Comparison of ENCODE assay signal across 10 cellular contexts in genomic region chr11:3989251-3989650, GRCh38.
A peak's percentile ranks its signal among the peaks of the same experiment; 100 is the strongest.
DNase-seq lines count a peak whose midpoint lies in the region; ATAC-seq, FAIRE-seq and TF ChIP-seq lines count a peak whose summit lies in the region.
"Had no signal": no experiment of that assay in that cellular context is flagged by ENCODE, and none has a peak within 500 bp of the region (broad histone marks: within the 10 kb centered on the region; RNA-seq: fewer than 3 reads in every experiment).

No MANE protein-coding gene starts in this region.

- TF ChIP-seq EP300 in K562 (IDR thresholded peaks at IDR 0.05; ENCODE audit: low read length) = no peak

- H3K27ac ChIP-seq in K562 (ENCODE audit: extremely low read depth, low read depth, low read length) = no peak overlapping the region
- H3K27ac ChIP-seq in lower lobe of right lung = no peak overlapping the region
- peak overlapping the region; percentile 44 for H3K27ac ChIP-seq in uterus

- H3K36me3 ChIP-seq in K562 (ENCODE audit: control insufficient read depth, insufficient read depth, low read length) = peaks cover 3% of the 10 kb centered on the region; the same call in 2 of the 3 replicates
- H3K36me3 ChIP-seq in lower lobe of right lung = no peaks in the 10 kb centered on the region
- H3K36me3 ChIP-seq in uterus = no peaks in the 10 kb centered on the region

- peaks cover 14% of the 10 kb centered on the region; the same call in 2 of the 3 replicates for H3K79me2 ChIP-seq in K562 (ENCODE audit: control insufficient read depth, insufficient read depth, low read length)

- in situ Hi-C loops in K562 (cut with MboI) = no loop called here

- intact Hi-C loops in K562 (cut with micrococcal nuclease) (loop anchor here (5.0 kb wide), 1 partner anchor 83 kb away; no protein-coding TSS in a partner anchor), lower lobe of right lung (cut with DNase I) (no loop called here), uterus (cut with DNase I; ENCODE audit: low total_unique reads) (no loop called here)

- H4K20me1 ChIP-seq in K562 (replicated peaks; ENCODE audit: control insufficient read depth, insufficient read depth, low read length) = no peaks in the 10 kb centered on the region; the same call in 1 of the 2 replicates

- no peaks in the 10 kb centered on the region for H3K9me1 ChIP-seq in K562 (ENCODE audit: control insufficient read depth, insufficient read depth, low read length)

- no peaks in the 10 kb centered on the region for H3K27me3 Mint-ChIP-seq in activated naive CD4-positive, alpha-beta T cell treated with anti-CD3 and anti-CD28 coated beads, Interleukin-2, amount 50 U/mL, for 24 hours
- H3K27me3 Mint-ChIP-seq: activated CD4-positive, alpha-beta memory T cell treated with anti-CD3 and anti-CD28 coated beads for 36 hours had no signal

- H3K27me3 ChIP-seq in K562 (ENCODE audit: control insufficient read depth in 2 of 2, insufficient read depth in 2 of 2, low read length in 2 of 2) = no peaks in the 10 kb centered on the region
- no peaks in the 10 kb centered on the region for H3K27me3 ChIP-seq in lower lobe of right lung (ENCODE audit: low read depth)
- no peaks in the 10 kb centered on the region for H3K27me3 ChIP-seq in uterus

- H3K4me1 ChIP-seq in K562 (replicated peaks in 1 of 2; ENCODE audit: control insufficient read depth in 2 of 2, insufficient read depth in 2 of 2, low read length in 2 of 2) = peaks cover 0 to 12% of the 10 kb centered on the region in 2 experiments; a peak in 3 of 5 replicates
- no peaks in the 10 kb centered on the region for H3K4me1 ChIP-seq in lower lobe of right lung
- H3K4me1 ChIP-seq in uterus = no peaks in the 10 kb centered on the region

- no TSS peak for BruUV-seq in K562 (replicated peaks; lab: Mats Ljungman, UMichigan)

- peak overlapping the region; percentile 76 for H3K27ac Mint-ChIP-seq in activated naive CD4-positive, alpha-beta T cell treated with anti-CD3 and anti-CD28 coated beads, Interleukin-2, amount 50 U/mL, for 24 hours

- H3K36me3 Mint-ChIP-seq in activated naive CD4-positive, alpha-beta T cell treated with anti-CD3 and anti-CD28 coated beads, Interleukin-2, amount 50 U/mL, for 24 hours = peaks cover 18% of the 10 kb centered on the region

- DNase-seq in activated naive CD4-positive, alpha-beta T cell treated with anti-CD3 and anti-CD28 coated beads, Interleukin-2, amount 50 U/mL, for 16 hours = no peak
- no peak for DNase-seq in K562 (ENCODE audit: extremely low read depth in 1 of 4, low spot score in 3 of 4)
- no peak for DNase-seq in lower lobe of right lung
- peak in 1 of 2 donors; percentile 29 for DNase-seq in uterus
- no peak for DNase-seq in NCI-H2081 (lab: John Stamatoyannopoulos, UW)
- DNase-seq in A172 (ENCODE audit: low spot score) = no peak
- DNase-seq: activated CD4-positive, alpha-beta memory T cell treated with anti-CD3 and anti-CD28 coated beads for 36 hours; right cardiac atrium had no signal

- H2AFZ ChIP-seq in K562 (ENCODE audit: low read depth, low read length) = no peak overlapping the region

- no peak overlapping the region for H3K9ac ChIP-seq in K562 (ENCODE audit: insufficient read depth in 1 of 2, low read depth in 2 of 2, low read length in 2 of 2)

- POLR2A ChIA-PET in K562 (lab: Yijun Ruan, JAX) = no interaction called here

- no peak for TF ChIP-seq RAD21 in K562 (CRISPR knock-in tag; conservative IDR thresholded peaks at IDR 0.05 in 1 of 2, IDR thresholded peaks at IDR 0.05 in 1 of 2)

- TF ChIP-seq CTCF in K562 (IDR thresholded peaks at IDR 0.05 in 2 of 3, conservative IDR thresholded peaks at IDR 0.05 in 1 of 3; ENCODE audit: insufficient read depth in 2 of 3, low read depth in 1 of 3, low read length in 3 of 3) = no peak
- TF ChIP-seq CTCF in lower lobe of right lung (IDR thresholded peaks at IDR 0.05) = no peak
- no peak for TF ChIP-seq CTCF in uterus (IDR thresholded peaks at IDR 0.05)

- CTCF ChIA-PET in K562 (lab: Yijun Ruan, JAX; ENCODE audit: low intra/inter-chr PET ratio) = no interaction called here

- ATAC-seq in K562 = no peak
- no peak for ATAC-seq in lower lobe of right lung
- no peak for ATAC-seq in HG02870 (IDR thresholded peaks at IDR 0.05; ENCODE audit: unreplicated experiment)
- ATAC-seq: right cardiac atrium had no signal

- H3K4me3 Mint-ChIP-seq in activated naive CD4-positive, alpha-beta T cell treated with anti-CD3 and anti-CD28 coated beads, Interleukin-2, amount 50 U/mL, for 24 hours = no peak overlapping the region

- 95% methylated on average over 25 of the region's 25 CpGs for WGBS in K562 (ENCODE audit: insufficient coverage, low coverage, missing lambda C conversion rate)

- H3K9me3 Mint-ChIP-seq in activated naive CD4-positive, alpha-beta T cell treated with anti-CD3 and anti-CD28 coated beads, Interleukin-2, amount 50 U/mL, for 24 hours = peaks cover 4% of the 10 kb centered on the region

- TF ChIP-seq POLR2A in K562 (conservative IDR thresholded peaks at IDR 0.05) (no peak), uterus (IDR thresholded peaks at IDR 0.05) (no peak)

- no peak overlapping the region for H3K4me3 ChIP-seq in K562
- peak overlapping the region; percentile 26 for H3K4me3 ChIP-seq in lower lobe of right lung
- H3K4me3 ChIP-seq in uterus = peak overlapping the region in 1 of 2 donors; percentile 23

- peaks cover 3% of the 10 kb centered on the region; the same call in 1 of the 2 replicates for H3K9me3 ChIP-seq in K562 (replicated peaks; ENCODE audit: control insufficient read depth, insufficient read depth, low read depth, low read length)
- H3K9me3 ChIP-seq in lower lobe of right lung = peaks cover 10% of the 10 kb centered on the region
- H3K9me3 ChIP-seq in uterus = no peaks in the 10 kb centered on the region

- no peak overlapping the region for H3K4me2 ChIP-seq in K562 (ENCODE audit: insufficient read depth, low read length)

- H3K4me1 Mint-ChIP-seq in activated naive CD4-positive, alpha-beta T cell treated with anti-CD3 and anti-CD28 coated beads, Interleukin-2, amount 50 U/mL, for 24 hours = peaks cover 80% of the 10 kb centered on the region

- FAIRE-seq in K562 (lab: Jason Lieb, UNC) = no peak

TF ChIP-seq in K562, 482 proteins besides CTCF, POLR2A, EP300 and RAD21:
- peak; percentile 67; the same call in 1 of the 2 replicates for TF ChIP-seq ZBTB33 (CRISPR knock-in tag; IDR thresholded peaks at IDR 0.05)
- TF ChIP-seq ZMIZ1 (IDR thresholded peaks at IDR 0.05; ENCODE audit: low read depth in 2 of 2, low read length in 2 of 2) = no peak

Comparison
In these comparisons a context has a peak if more than half of its experiments do, and no peak if none do; other contexts are left out.
1. H3K27ac ChIP-seq: peak in uterus (2 of 2); none in K562 (single experiment) and lower lobe of right lung (single experiment).